ENCODE assay signal across 19 cellular contexts in the genomic region with DNA sequence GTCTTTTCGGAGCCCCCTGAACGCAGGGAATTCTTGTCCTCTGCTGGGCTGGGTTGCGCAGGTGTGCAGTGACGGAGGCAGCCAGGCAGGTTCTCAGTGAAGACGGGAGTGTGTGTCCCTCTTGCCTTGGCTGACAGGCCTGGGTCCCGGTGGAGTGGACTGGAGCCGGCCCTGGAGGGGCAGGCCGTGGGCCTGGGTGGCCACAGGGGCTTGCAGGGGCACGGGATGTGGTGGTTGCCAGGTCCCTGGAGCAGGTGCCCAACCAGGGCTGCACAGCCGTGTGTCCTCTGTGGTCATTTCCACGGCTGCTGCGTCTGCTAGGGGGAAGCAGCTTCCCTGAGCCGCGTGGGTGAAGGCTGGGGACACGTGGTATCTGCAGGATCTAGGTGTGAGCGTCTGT.
A peak's percentile ranks its signal among the peaks of the same experiment; 100 is the strongest.
DNase-seq lines count a peak whose midpoint lies in the region; ATAC-seq, FAIRE-seq and TF ChIP-seq lines count a peak whose summit lies in the region.
"Had no signal": no experiment of that assay in that cellular context is flagged by ENCODE, and none has a peak within 500 bp of the region (broad histone marks: within the 10 kb centered on the region; RNA-seq: fewer than 3 reads in every experiment).

No MANE protein-coding gene starts in this region.

- TF ChIP-seq CTCF in Panc1 (IDR thresholded peaks at IDR 0.05) (no peak), kidney (IDR thresholded peaks at IDR 0.05; ENCODE audit: borderline replicate concordance, extremely low read depth, insufficient read depth) (no peak), suprapubic skin (IDR thresholded peaks at IDR 0.05) (no peak)

- BruUV-seq in Panc1 (replicated peaks; lab: Mats Ljungman, UMichigan): no TSS peak

- peak overlapping the region; percentile 83 for H3K4me2 ChIP-seq in BLaER1

- 87% methylated on average over 9 of the region's 16 CpGs for WGBS in suprapubic skin

- H3K9me3 ChIP-seq in BLaER1 (no peaks in the 10 kb centered on the region), Panc1 (ENCODE audit: control insufficient read depth, insufficient read depth, low read depth, low read length) (no peaks in the 10 kb centered on the region), kidney (ENCODE audit: control insufficient read depth in 1 of 2, low read length in 2 of 2) (no peaks in the 10 kb centered on the region), suprapubic skin (no peaks in the 10 kb centered on the region)
- H3K9me3 ChIP-seq: HAP-1 had no signal

- peak overlapping the region; percentile 62 for H3K4me3 ChIP-seq in BLaER1
- H3K4me3 ChIP-seq in Panc1 (ENCODE audit: low read depth in 2 of 2, low read length in 2 of 2): no peak overlapping the region
- no peak overlapping the region for H3K4me3 ChIP-seq in kidney (ENCODE audit: low read length in 2 of 2)
- H3K4me3 ChIP-seq in suprapubic skin: no peak overlapping the region
- H3K4me3 ChIP-seq: HAP-1 had no signal

- TF ChIP-seq EP300 in suprapubic skin (IDR thresholded peaks at IDR 0.05): no peak

- POLR2A ChIA-PET in Panc1 (lab: Charles Lee): no interaction called here

- peaks cover 97% of the 10 kb centered on the region for H3K4me1 ChIP-seq in BLaER1
- H3K4me1 ChIP-seq in Panc1 (ENCODE audit: control insufficient read depth, insufficient read depth, low read length): no peaks in the 10 kb centered on the region
- H3K4me1 ChIP-seq in kidney (ENCODE audit: control insufficient read depth in 1 of 2, insufficient read depth in 1 of 2, low read depth in 1 of 2, low read length in 2 of 2): no peaks in the 10 kb centered on the region
- peaks cover 2% of the 10 kb centered on the region for H3K4me1 ChIP-seq in suprapubic skin
- H3K4me1 ChIP-seq: HAP-1 had no signal

- H3K36me3 ChIP-seq in BLaER1: peaks cover 4% of the 10 kb centered on the region
- H3K36me3 ChIP-seq in Panc1 (ENCODE audit: control insufficient read depth, insufficient read depth, low read length): no peaks in the 10 kb centered on the region
- no peaks in the 10 kb centered on the region for H3K36me3 ChIP-seq in kidney (ENCODE audit: control insufficient read depth in 1 of 2, insufficient read depth in 2 of 2, low read length in 2 of 2)
- no peaks in the 10 kb centered on the region for H3K36me3 ChIP-seq in suprapubic skin
- H3K36me3 ChIP-seq: HAP-1 had no signal

- H3K27me3 ChIP-seq in BLaER1 (no peaks in the 10 kb centered on the region), Panc1 (ENCODE audit: control insufficient read depth, insufficient read depth, low read length) (no peaks in the 10 kb centered on the region), suprapubic skin (peaks cover 8% of the 10 kb centered on the region)

- DNase-seq in Panc1 (ENCODE audit: low read depth, low spot score) (no peak), kidney (peak; percentile 64), NCI-H2081 treated with DMSO at 0.1 percent for 48 hours (lab: John Stamatoyannopoulos, UW) (no peak), suprapubic skin (ENCODE audit: low spot score in 2 of 2) (no peak), NCI-H2171 (lab: John Stamatoyannopoulos, UW) (no peak)
- DNase-seq: C1 segment of cervical spinal cord; Calu3; CD4-positive, alpha-beta memory T cell; COR-L47; GF-D8; GOT3; HFFc6 had no signal

- intact Hi-C loops in Panc1 (cut with micrococcal nuclease; ENCODE audit: unreplicated experiment) (no loop called here), kidney (cut with DNase I) (no loop called here)

- H3K9ac ChIP-seq in BLaER1 (peak overlapping the region; percentile 68), kidney (ENCODE audit: low read length in 2 of 2) (no peak overlapping the region)

- ATAC-seq in Panc1: 0 out of 2 replicates have a peak, but pooled peaks have one; percentile 27

- in situ Hi-C loops in Panc1 (cut with HindIII; ENCODE audit: low pct_unique_long_range_greater_than_20kb, low sequenced_read_pairs): no loop called here

- CTCF ChIA-PET in Panc1 (lab: Charles Lee): no interaction called here

- no peaks in the 10 kb centered on the region for H4K20me1 ChIP-seq in BLaER1

- TF ChIP-seq POLR2A in suprapubic skin (IDR thresholded peaks at IDR 0.05): no peak

- FAIRE-seq in kidney (lab: Jason Lieb, UNC): no peak
- FAIRE-seq: A204.1, GM12891, GM18507, H54 had no signal

- peak overlapping the region; percentile 89 for H3K27ac ChIP-seq in BLaER1
- no peak overlapping the region for H3K27ac ChIP-seq in Panc1 (ENCODE audit: low read length)
- no peak overlapping the region for H3K27ac ChIP-seq in kidney (ENCODE audit: low read depth in 2 of 2, low read length in 2 of 2)
- H3K27ac ChIP-seq in suprapubic skin: no peak overlapping the region
- H3K27ac ChIP-seq: 22Rv1 had no signal
